Comparison of ENCODE assay signal across 1 cellular context in genomic region chr4:26197018-26197779, GRCh38.
TF ChIP-seq lines count a peak whose summit lies in the region.

No MANE protein-coding gene starts in this region.

TF ChIP-seq in WTC11, 78 proteins besides CTCF, POLR2A, EP300 and RAD21 (continued from another document):
- TF ChIP-seq, protein P1, sequence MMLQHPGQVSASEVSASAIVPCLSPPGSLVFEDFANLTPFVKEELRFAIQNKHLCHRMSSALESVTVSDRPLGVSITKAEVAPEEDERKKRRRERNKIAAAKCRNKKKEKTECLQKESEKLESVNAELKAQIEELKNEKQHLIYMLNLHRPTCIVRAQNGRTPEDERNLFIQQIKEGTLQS (CRISPR knock-in tag; conservative IDR thresholded peaks at IDR 0.05), result no peak
TF ChIP-seq in WTC11: peak in this region for 0.
